Comparison of ENCODE assay signal across 22 cellular contexts in genomic region chr1:70311369-70311768, GRCh38. TPM values are rescaled to one million over a fixed set of nuclear protein-coding genes. Genes with fewer than 3 reads are reported as not detected.
DNase-seq lines count a peak whose midpoint lies in the region; ATAC-seq, FAIRE-seq and TF ChIP-seq lines count a peak whose summit lies in the region.
"Had no signal": no experiment of that assay in that cellular context is flagged by ENCODE, and none has a peak within 500 bp of the region (broad histone marks: within the 10 kb centered on the region; RNA-seq: fewer than 3 reads in every experiment).

No MANE protein-coding gene starts in this region.

- no peak overlapping the region for H3K4me2 ChIP-seq in GM23338
- H3K4me2 ChIP-seq: A549; BLaER1 treated with 17β-estradiol and CSF1 and Interleukin-3, amounts not matched to agents 10 nM and 100 nM had no signal

- no peaks in the 10 kb centered on the region for H3F3A ChIP-seq in GM23338 (replicated peaks; ENCODE audit: low read depth)

- no peak overlapping the region for H3K9ac ChIP-seq in kidney (ENCODE audit: low read length in 2 of 2)
- H3K9ac ChIP-seq: BLaER1 treated with 17β-estradiol and CSF1 and Interleukin-3, amounts not matched to agents 10 nM and 100 nM had no signal

- TF ChIP-seq CTCF in GM23338 (conservative IDR thresholded peaks at IDR 0.05; ENCODE audit: low read depth in 2 of 2) (no peak), left lung (IDR thresholded peaks at IDR 0.05) (no peak), kidney (IDR thresholded peaks at IDR 0.05; ENCODE audit: borderline replicate concordance, extremely low read depth, insufficient read depth) (no peak)

- DNase-seq in DMS53 (lab: John Stamatoyannopoulos, UW) (peak; percentile 60), GM23338 (ENCODE audit: low spot score) (no peak), left lung (no peak), HuH-7 (ENCODE audit: low spot score) (no peak), kidney (no peak)
- no peak for DNase-seq in central memory CD8-positive, alpha-beta T cell (ENCODE audit: low spot score in 2 of 2)
- no peak for DNase-seq in activated T-helper 1 cell treated with anti-CD3 and anti-CD28 coated beads, Interleukin-12 subunit alpha, Interleukin-12 subunit beta, Interleukin-2, Interleukin-4 antibody, amounts not matched to agents 30 ng/mL and 10 ng/mL and 1 ng/mL, durations not matched to agents 14 hours and 24 hours and 36 hours (ENCODE audit: low spot score)
- DNase-seq: AML-193; Caco-2; Calu3; CD4-positive, alpha-beta T cell; CD8-positive, alpha-beta T cell; DMS79 treated with DMSO at 0.1 percent for 48 hours; GF-D8 had no signal

- H3K9me3 Mint-ChIP-seq in GM23338 = no peaks in the 10 kb centered on the region
- no peaks in the 10 kb centered on the region for H3K9me3 Mint-ChIP-seq in central memory CD8-positive, alpha-beta T cell
- H3K9me3 Mint-ChIP-seq in activated T-helper 1 cell treated with anti-CD3 and anti-CD28 coated beads, Interleukin-12 subunit alpha, Interleukin-12 subunit beta, Interleukin-2, Interleukin-4 antibody, amounts not matched to agents 30 ng/mL and 10 ng/mL and 1 ng/mL, durations not matched to agents 14 hours and 24 hours and 36 hours = no peaks in the 10 kb centered on the region
- H3K9me3 Mint-ChIP-seq: CD4-positive, alpha-beta T cell; CD8-positive, alpha-beta T cell had no signal

- H3K4me1 ChIP-seq in GM23338 (ENCODE audit: insufficient read depth) = no peaks in the 10 kb centered on the region
- H3K4me1 ChIP-seq in left lung = no peaks in the 10 kb centered on the region
- no peaks in the 10 kb centered on the region for H3K4me1 ChIP-seq in kidney (ENCODE audit: control insufficient read depth in 1 of 2, insufficient read depth in 1 of 2, low read depth in 1 of 2, low read length in 2 of 2)
- H3K4me1 ChIP-seq: Caco-2 had no signal

- FAIRE-seq in kidney (lab: Jason Lieb, UNC) = no peak
- FAIRE-seq: A549, D721Med, GM12891, GM19239 had no signal

- no peak overlapping the region for H2AFZ ChIP-seq in GM23338

- no peaks in the 10 kb centered on the region for H3K27me3 Mint-ChIP-seq in GM23338 (ENCODE audit: insufficient read depth, low read depth, poor library complexity)
- H3K27me3 Mint-ChIP-seq in central memory CD8-positive, alpha-beta T cell = no peaks in the 10 kb centered on the region
- H3K27me3 Mint-ChIP-seq in activated T-helper 1 cell treated with anti-CD3 and anti-CD28 coated beads, Interleukin-12 subunit alpha, Interleukin-12 subunit beta, Interleukin-2, Interleukin-4 antibody, amounts not matched to agents 30 ng/mL and 10 ng/mL and 1 ng/mL, durations not matched to agents 14 hours and 24 hours and 36 hours (ENCODE audit: insufficient read depth) = no peaks in the 10 kb centered on the region
- H3K27me3 Mint-ChIP-seq: B cell; CD4-positive, alpha-beta T cell had no signal

- H3K4me3 Mint-ChIP-seq in GM23338 = no peak overlapping the region
- no peak overlapping the region for H3K4me3 Mint-ChIP-seq in central memory CD8-positive, alpha-beta T cell
- H3K4me3 Mint-ChIP-seq in activated T-helper 1 cell treated with anti-CD3 and anti-CD28 coated beads, Interleukin-12 subunit alpha, Interleukin-12 subunit beta, Interleukin-2, Interleukin-4 antibody, amounts not matched to agents 30 ng/mL and 10 ng/mL and 1 ng/mL, durations not matched to agents 14 hours and 24 hours and 36 hours = no peak overlapping the region
- H3K4me3 Mint-ChIP-seq: B cell; CD4-positive, alpha-beta T cell; CD8-positive, alpha-beta T cell had no signal

- no peaks in the 10 kb centered on the region for H3K36me3 ChIP-seq in GM23338 (ENCODE audit: insufficient read depth)
- H3K36me3 ChIP-seq in left lung = peaks cover 0 to 20% of the 10 kb centered on the region in 2 donors
- H3K36me3 ChIP-seq in kidney (ENCODE audit: control insufficient read depth in 1 of 2, insufficient read depth in 2 of 2, low read length in 2 of 2) = no peaks in the 10 kb centered on the region

- H3K4me3 ChIP-seq in GM23338 (no peak overlapping the region), left lung (no peak overlapping the region), kidney (ENCODE audit: low read length in 2 of 2) (no peak overlapping the region)
- H3K4me3 ChIP-seq: A549; BLaER1 treated with 17β-estradiol and CSF1 and Interleukin-3, amounts not matched to agents 10 nM and 100 nM had no signal

- H3K27ac ChIP-seq in GM23338 (ENCODE audit: low read depth) = no peak overlapping the region
- no peak overlapping the region for H3K27ac ChIP-seq in left lung
- H3K27ac ChIP-seq in kidney (ENCODE audit: low read depth in 2 of 2, low read length in 2 of 2) = no peak overlapping the region
- H3K27ac ChIP-seq: 22Rv1; A549; BLaER1 treated with 17β-estradiol and CSF1 and Interleukin-3, amounts not matched to agents 10 nM and 100 nM; C4-2B had no signal

- H4K20me1 ChIP-seq in GM23338 (replicated peaks; ENCODE audit: insufficient read depth) = no peaks in the 10 kb centered on the region

- H3K27me3 ChIP-seq in GM23338 (ENCODE audit: insufficient read depth) (no peaks in the 10 kb centered on the region), left lung (no peaks in the 10 kb centered on the region)
- H3K27me3 ChIP-seq: BLaER1 treated with 17β-estradiol and CSF1 and Interleukin-3, amounts not matched to agents 10 nM and 100 nM had no signal

- ATAC-seq in GM23338 = no peak
- ATAC-seq in central memory CD8-positive, alpha-beta T cell (replicated peaks; ENCODE audit: extremely low read depth, poor library complexity, severe bottlenecking) = no peak
- peak; percentile 62 for ATAC-seq in left lung
- ATAC-seq: A549; CD8-positive, alpha-beta T cell had no signal

- no peaks in the 10 kb centered on the region; the same call in 1 of the 2 replicates for H3K79me2 ChIP-seq in GM23338 (replicated peaks; ENCODE audit: insufficient read depth)

- no peaks in the 10 kb centered on the region for H3K9me2 ChIP-seq in GM23338 (ENCODE audit: insufficient read depth)

- H3K4me1 Mint-ChIP-seq in GM23338 = no peaks in the 10 kb centered on the region
- no peaks in the 10 kb centered on the region for H3K4me1 Mint-ChIP-seq in central memory CD8-positive, alpha-beta T cell
- no peaks in the 10 kb centered on the region for H3K4me1 Mint-ChIP-seq in activated T-helper 1 cell treated with anti-CD3 and anti-CD28 coated beads, Interleukin-12 subunit alpha, Interleukin-12 subunit beta, Interleukin-2, Interleukin-4 antibody, amounts not matched to agents 30 ng/mL and 10 ng/mL and 1 ng/mL, durations not matched to agents 14 hours and 24 hours and 36 hours (ENCODE audit: low read depth)

- 0 out of 2 replicates have a peak overlapping the region, but pooled peaks have one; percentile 27 for H3K27ac Mint-ChIP-seq in GM23338
- H3K27ac Mint-ChIP-seq in central memory CD8-positive, alpha-beta T cell (ENCODE audit: low read depth) = peak overlapping the region; percentile 41
- H3K27ac Mint-ChIP-seq in activated T-helper 1 cell treated with anti-CD3 and anti-CD28 coated beads, Interleukin-12 subunit alpha, Interleukin-12 subunit beta, Interleukin-2, Interleukin-4 antibody, amounts not matched to agents 30 ng/mL and 10 ng/mL and 1 ng/mL, durations not matched to agents 14 hours and 24 hours and 36 hours = no peak overlapping the region
- H3K27ac Mint-ChIP-seq: B cell; CD4-positive, alpha-beta T cell had no signal

- intact Hi-C loops in left lung (cut with DNase I) (no loop called here), kidney (cut with DNase I) (no loop called here)
- intact Hi-C loops in activated T-helper 1 cell treated with anti-CD3 and anti-CD28 coated beads, Interleukin-12 subunit alpha, Interleukin-12 subunit beta, Interleukin-2, Interleukin-4 antibody, amounts not matched to agents 30 ng/mL and 10 ng/mL and 1 ng/mL, durations not matched to agents 14 hours and 24 hours and 36 hours (cut with micrococcal nuclease) = no loop called here

- H3K36me3 Mint-ChIP-seq in GM23338 (ENCODE audit: low read depth) = peaks cover 12% of the 10 kb centered on the region; the same call in 1 of the 3 replicates
- peaks cover 21% of the 10 kb centered on the region for H3K36me3 Mint-ChIP-seq in central memory CD8-positive, alpha-beta T cell (ENCODE audit: insufficient read depth)
- peaks cover 6% of the 10 kb centered on the region for H3K36me3 Mint-ChIP-seq in activated T-helper 1 cell treated with anti-CD3 and anti-CD28 coated beads, Interleukin-12 subunit alpha, Interleukin-12 subunit beta, Interleukin-2, Interleukin-4 antibody, amounts not matched to agents 30 ng/mL and 10 ng/mL and 1 ng/mL, durations not matched to agents 14 hours and 24 hours and 36 hours (ENCODE audit: low read depth)

- no peaks in the 10 kb centered on the region for H3K9me3 ChIP-seq in left lung
- H3K9me3 ChIP-seq in kidney (ENCODE audit: control insufficient read depth in 1 of 2, low read length in 2 of 2) = no peaks in the 10 kb centered on the region
- H3K9me3 ChIP-seq: A549; BLaER1 treated with 17β-estradiol and CSF1 and Interleukin-3, amounts not matched to agents 10 nM and 100 nM; Caco-2 had no signal

RNA-seq across cellular contexts. Expression of gene ANKRD13C, which starts 43.2 kb away (rescaled TPM):
- 22.6 and 32.5 TPM in 2 replicates for total RNA-seq in GM23338 (2014; rRNA removed; shearing (Covaris generic))
- polyA plus RNA-seq in GM23338 (2016; fragmentation: Nextera tagmentation; extraction: Ambion mirVana) = 10.4 and 12.3 TPM in 2 replicates
- 10 to 100 TPM; 19.1 to 19.5 TPM for total RNA-seq in left lung
- total RNA-seq in activated T-helper 1 cell treated with anti-CD3 and anti-CD28 coated beads, Interleukin-12 subunit alpha, Interleukin-12 subunit beta, Interleukin-2, Interleukin-4 antibody, amounts not matched to agents 30 ng/mL and 10 ng/mL and 1 ng/mL, durations not matched to agents 14 hours and 24 hours and 36 hours = 25.5 and 26.5 TPM in 2 replicates
- total RNA-seq in kidney = 23.4 TPM
- polyA plus RNA-seq in kidney (ENCODE audit: insufficient read depth, low read depth, low replicate concordance) = 8.4 TPM
